In the genomic region with DNA sequence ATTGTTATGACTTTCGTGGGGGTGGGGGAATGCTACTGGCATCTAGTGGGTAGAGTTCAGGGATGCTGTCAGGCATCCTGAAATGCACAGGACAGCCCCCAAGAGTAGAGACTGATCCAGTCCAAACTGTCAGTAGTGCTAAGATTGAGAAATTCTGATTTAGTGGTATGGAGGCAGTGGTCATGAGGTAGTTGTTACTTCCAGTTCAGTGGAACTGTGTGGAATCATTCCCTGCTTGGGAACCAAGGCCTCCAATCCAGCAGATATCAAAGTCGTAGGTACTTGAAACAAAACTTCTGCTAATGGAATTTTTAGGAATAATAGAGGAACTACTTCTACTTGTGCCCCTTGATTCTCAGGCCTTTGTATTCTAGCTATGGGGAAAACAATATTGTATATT, we compare ENCODE assay signal across 19 cellular contexts.
"Had no signal": no experiment of that assay in that cellular context is flagged by ENCODE, and none has a peak within 500 bp of the region (broad histone marks: within the 10 kb centered on the region; RNA-seq: fewer than 3 reads in every experiment).

No MANE protein-coding gene starts in this region.

- DNase-seq: activated CD4-positive, alpha-beta T cell treated with anti-CD3 and anti-CD28 coated beads, Interleukin-2, amount 50 U/mL, for 4 hours; activated gamma-delta T cell; brain microvascular endothelial cell; erythroblast; heart left ventricle; left ventricle myocardium superior; psoas muscle; right lobe of liver; small intestine; stimulated activated CD4-positive, alpha-beta T cell treated with anti-CD3 and anti-CD28 coated beads, Interleukin-4, amount 100 ng/mL, for 1 hour; stomach; T-helper 2 cell; upper lobe of left lung; WERI-Rb-1 had no signal

- H3K27me3 ChIP-seq: brain microvascular endothelial cell, heart left ventricle, right lobe of liver, stomach, upper lobe of left lung had no signal

- H3K4me3 ChIP-seq: coronary artery, heart left ventricle, psoas muscle, right lobe of liver, stomach, upper lobe of left lung had no signal

- H3K4me1 ChIP-seq: psoas muscle, right lobe of liver, stomach had no signal

- H3K36me3 ChIP-seq: brain microvascular endothelial cell, right lobe of liver, stomach, upper lobe of left lung, WERI-Rb-1 had no signal

- H3K36me3 Mint-ChIP-seq: activated naive CD4-positive, alpha-beta T cell treated with anti-CD3 and anti-CD28 coated beads, Interleukin-2, amount 50 U/mL, for 72 hours; stimulated activated effector memory CD8-positive, alpha-beta T cell treated with anti-CD3 and anti-CD28 coated beads, Interleukin-12 subunit alpha, Interleukin-12 subunit beta, amount 100 ng/mL, for 72 hours had no signal

- H3K27me3 Mint-ChIP-seq: central memory CD8-positive, alpha-beta T cell had no signal

- H3K9me3 Mint-ChIP-seq: activated naive CD4-positive, alpha-beta T cell treated with anti-CD3 and anti-CD28 coated beads, Interleukin-2, amount 50 U/mL, for 72 hours; central memory CD8-positive, alpha-beta T cell; stimulated activated effector memory CD8-positive, alpha-beta T cell treated with anti-CD3 and anti-CD28 coated beads, Interleukin-12 subunit alpha, Interleukin-12 subunit beta, amount 100 ng/mL, for 72 hours had no signal

- H3K27ac ChIP-seq: brain microvascular endothelial cell, coronary artery, heart left ventricle, psoas muscle, right lobe of liver, stomach, upper lobe of left lung, WERI-Rb-1 had no signal

- H3K9me3 ChIP-seq: psoas muscle, right lobe of liver, stomach, upper lobe of left lung had no signal

- H3K27ac Mint-ChIP-seq: activated naive CD4-positive, alpha-beta T cell treated with anti-CD3 and anti-CD28 coated beads, Interleukin-2, amount 50 U/mL, for 72 hours; stimulated activated effector memory CD8-positive, alpha-beta T cell treated with anti-CD3 and anti-CD28 coated beads, Interleukin-12 subunit alpha, Interleukin-12 subunit beta, amount 100 ng/mL, for 72 hours had no signal

- FAIRE-seq: frontal cortex, small intestine had no signal

- H3K4me3 Mint-ChIP-seq: central memory CD8-positive, alpha-beta T cell; stimulated activated effector memory CD8-positive, alpha-beta T cell treated with anti-CD3 and anti-CD28 coated beads, Interleukin-12 subunit alpha, Interleukin-12 subunit beta, amount 100 ng/mL, for 72 hours had no signal
